ENCODE assay signal across 22 cellular contexts in genomic region chr1:185860316-185860715, GRCh38.
A peak's percentile ranks its signal among the peaks of the same experiment; 100 is the strongest.
DNase-seq lines count a peak whose midpoint lies in the region; ATAC-seq, FAIRE-seq and TF ChIP-seq lines count a peak whose summit lies in the region.
"Had no signal": no experiment of that assay in that cellular context is flagged by ENCODE, and none has a peak within 500 bp of the region (broad histone marks: within the 10 kb centered on the region; RNA-seq: fewer than 3 reads in every experiment).

No MANE protein-coding gene starts in this region.

- peaks cover 4% of the 10 kb centered on the region; the same call in 1 of the 2 replicates for H3K4me1 ChIP-seq in IMR-90 (ENCODE audit: control insufficient read depth, insufficient read depth, low read length)
- H3K4me1 ChIP-seq in astrocyte (ENCODE audit: insufficient read depth, low read length) = peaks cover 45% of the 10 kb centered on the region
- H3K4me1 ChIP-seq in PC-9 (replicated peaks; ENCODE audit: insufficient read depth) = peaks cover 7% of the 10 kb centered on the region; the same call in 1 of the 2 replicates
- H3K4me1 ChIP-seq: BE2C had no signal

- H3K27ac ChIP-seq in IMR-90 (ENCODE audit: insufficient read depth, low read length) (no peak overlapping the region), astrocyte (ENCODE audit: low read depth, low read length) (peak overlapping the region; percentile 64), PC-9 (no peak overlapping the region)
- H3K27ac ChIP-seq: KMS-11 had no signal

- TF ChIP-seq CTCF in IMR-90 (conservative IDR thresholded peaks at IDR 0.05; ENCODE audit: low read depth, low read length) (no peak), astrocyte (IDR thresholded peaks at IDR 0.05; ENCODE audit: insufficient read depth, low read depth, low read length) (no peak), PC-9 (conservative IDR thresholded peaks at IDR 0.05) (no peak)

- no peaks in the 10 kb centered on the region for H3F3A ChIP-seq in PC-9 (ENCODE audit: insufficient read depth, low read depth)

- H3K27ac Mint-ChIP-seq in astrocyte (ENCODE audit: unreplicated experiment) = no peak overlapping the region

- H3K56ac ChIP-seq in IMR-90 (ENCODE audit: extremely low read depth, insufficient read depth, low read length) = no peak overlapping the region

- H2AFZ ChIP-seq in IMR-90 (replicated peaks; ENCODE audit: low read length, poor library complexity) (no peak overlapping the region), astrocyte (ENCODE audit: low read depth, low read length) (no peak overlapping the region), PC-9 (no peak overlapping the region)

- H3K36me3 ChIP-seq in IMR-90 (ENCODE audit: control insufficient read depth, insufficient read depth, low read length) = no peaks in the 10 kb centered on the region
- H3K36me3 ChIP-seq in astrocyte (ENCODE audit: insufficient read depth, low read length) = no peaks in the 10 kb centered on the region
- H3K36me3 ChIP-seq in PC-9 (ENCODE audit: low read depth) = no peaks in the 10 kb centered on the region
- H3K36me3 ChIP-seq: BE2C had no signal

- H3K9me3 ChIP-seq in IMR-90 (ENCODE audit: control insufficient read depth, insufficient read depth, low read length) = no peaks in the 10 kb centered on the region
- no peaks in the 10 kb centered on the region for H3K9me3 ChIP-seq in astrocyte (ENCODE audit: insufficient read depth, low read depth, low read length)
- H3K9me3 ChIP-seq in PC-9 (ENCODE audit: insufficient read depth, low read depth) = no peaks in the 10 kb centered on the region; the same call in 1 of the 2 replicates
- H3K9me3 ChIP-seq: BE2C had no signal

- no peaks in the 10 kb centered on the region for H3K36me3 Mint-ChIP-seq in astrocyte (ENCODE audit: low read depth, unreplicated experiment)

- H3K4me1 Mint-ChIP-seq in astrocyte (ENCODE audit: low read depth, unreplicated experiment) = peaks cover 38% of the 10 kb centered on the region

- H3K4me3 ChIP-seq in IMR-90 (ENCODE audit: insufficient read depth, low read depth, low read length) (no peak overlapping the region), astrocyte (ENCODE audit: insufficient read depth, low read depth, low read length) (no peak overlapping the region), PC-9 (no peak overlapping the region)

- no peak for TF ChIP-seq POLR2A in IMR-90 (IDR thresholded peaks at IDR 0.05; ENCODE audit: low read depth, low read length)

- intact Hi-C loops in IMR-90 (cut with micrococcal nuclease) = no loop called here
- intact Hi-C loops in PC-9 (cut with micrococcal nuclease; ENCODE audit: unreplicated experiment) = no loop called here

- H2BK120ac ChIP-seq in IMR-90 (ENCODE audit: low read depth, low read length) = peak overlapping the region; percentile 6; the same call in 1 of the 2 replicates

- POLR2A ChIA-PET in IMR-90 (lab: Charles Lee; ENCODE audit: unreplicated experiment) = no interaction called here
- POLR2A ChIA-PET in PC-9 (lab: Charles Lee; ENCODE audit: unreplicated experiment) = interaction anchor here (0.6 kb wide), 1 partner anchor 990 kb away, joined by 3 read pairs; no protein-coding TSS in a partner anchor

- H3K4me2 ChIP-seq in IMR-90 (ENCODE audit: low read depth, low read length) (no peak overlapping the region), astrocyte (ENCODE audit: low read length) (no peak overlapping the region), PC-9 (no peak overlapping the region)
- H3K4me2 ChIP-seq: KMS-11 had no signal

- BruUV-seq in IMR-90 (replicated peaks; lab: Mats Ljungman, UMichigan) (no TSS peak), PC-9 (replicated peaks; lab: Mats Ljungman, UMichigan) (no TSS peak)

- no peak overlapping the region for H4K8ac ChIP-seq in IMR-90 (ENCODE audit: low read depth in 2 of 2, low read length in 2 of 2)

- H2AK5ac ChIP-seq in IMR-90 (ENCODE audit: low read depth, low read length) = no peak overlapping the region

- no peaks in the 10 kb centered on the region for H3K27me3 ChIP-seq in IMR-90 (ENCODE audit: control insufficient read depth, insufficient read depth, low read length)
- no peaks in the 10 kb centered on the region for H3K27me3 ChIP-seq in astrocyte (ENCODE audit: insufficient read depth, low read length)
- no peaks in the 10 kb centered on the region for H3K27me3 ChIP-seq in PC-9 (ENCODE audit: insufficient read depth, low read depth)
- H3K27me3 ChIP-seq: BE2C had no signal

- no peak overlapping the region for H3K4ac ChIP-seq in IMR-90 (ENCODE audit: low read depth, low read length)

- peaks cover 1% of the 10 kb centered on the region for H3K9me3 Mint-ChIP-seq in astrocyte (ENCODE audit: unreplicated experiment)

- DNase-seq in IMR-90 (peak; percentile 74), astrocyte (ENCODE audit: low read depth) (peak; percentile 50), fibroblast of peridontal ligament (ENCODE audit: extremely low read depth) (peak; percentile 33), smooth muscle cell of the brain vasculature (ENCODE audit: low read depth, low spot score) (peak; percentile 44), cortex of kidney (lab: John Stamatoyannopoulos, UW) (no peak), mucosa of gallbladder (ENCODE audit: low spot score) (no peak), PC-9 (no peak)
- DNase-seq: BE2C, NCI-H1417, NCI-H1694 treated with DMSO at 0.1 percent for 48 hours, NCI-H2081 treated with DMSO at 0.1 percent for 48 hours, NCI-H2171 treated with DMSO at 0.1 percent for 48 hours, NCI-H446, NCI-H526 had no signal

- no peak overlapping the region for H3K14ac ChIP-seq in IMR-90 (replicated peaks; ENCODE audit: low read depth, low read length)

- no peak overlapping the region for H4K5ac ChIP-seq in IMR-90 (ENCODE audit: low read depth, low read length)

- H3K23ac ChIP-seq in IMR-90 (ENCODE audit: low read depth, low read length) = no peak overlapping the region

- no peaks in the 10 kb centered on the region for H3K79me2 ChIP-seq in astrocyte (ENCODE audit: insufficient read depth, low read length)
- no peaks in the 10 kb centered on the region for H3K79me2 ChIP-seq in PC-9 (ENCODE audit: low read depth)

- H3K9me1 ChIP-seq in IMR-90 (ENCODE audit: insufficient read depth, low read length) = no peaks in the 10 kb centered on the region

- in situ Hi-C loops in IMR-90 (cut with MboI; ENCODE audit: low sequenced_read_pairs) = no loop called here

- no peak overlapping the region for H3K4me3 Mint-ChIP-seq in astrocyte (ENCODE audit: unreplicated experiment)

- dilution Hi-C loops in IMR-90 (cut with HindIII; ENCODE audit: low sequenced_read_pairs, unreplicated experiment) = no loop called here

- no CpG with 5 or more reads among the region's 1 CpG for WGBS in IMR-90 (ENCODE audit: extremely low coverage in 2 of 2, insufficient read length in 1 of 2), 2 experiments

- H3K9ac ChIP-seq in IMR-90 (ENCODE audit: low read depth, low read length) (no peak overlapping the region), astrocyte (ENCODE audit: low read length) (no peak overlapping the region)
- H3K9ac ChIP-seq: KMS-11 had no signal

- no peak overlapping the region for H2BK5ac ChIP-seq in IMR-90 (ENCODE audit: low read depth, low read length, poor library complexity, severe bottlenecking)

- no peak overlapping the region for H2AK9ac ChIP-seq in IMR-90 (replicated peaks; ENCODE audit: low read depth, low read length, poor library complexity)

- H4K20me1 ChIP-seq in IMR-90 (ENCODE audit: insufficient read depth, low read length) = no peaks in the 10 kb centered on the region
- H4K20me1 ChIP-seq in astrocyte (ENCODE audit: insufficient read depth, low read length) = no peaks in the 10 kb centered on the region
- H4K20me1 ChIP-seq in PC-9 (ENCODE audit: insufficient read depth) = no peaks in the 10 kb centered on the region

- no peak overlapping the region for H2BK20ac ChIP-seq in IMR-90 (ENCODE audit: low read depth, low read length)

- ATAC-seq in IMR-90 (ENCODE audit: low read depth) = peak; percentile 18; the same call in 1 of the 2 replicates
- no peak for ATAC-seq in HG03280 (IDR thresholded peaks at IDR 0.05; ENCODE audit: unreplicated experiment)
- ATAC-seq: HCT116, Right ventricle myocardium inferior had no signal

- TF ChIP-seq RAD21 in IMR-90 (IDR thresholded peaks at IDR 0.05; ENCODE audit: low read length) = no peak

- peaks cover 7% of the 10 kb centered on the region; the same call in 1 of the 2 replicates for H3K9me2 ChIP-seq in PC-9 (ENCODE audit: insufficient read depth)

- no peak overlapping the region for H3K18ac ChIP-seq in IMR-90 (ENCODE audit: low read depth, low read length)

- CTCF ChIA-PET in IMR-90 (lab: Yijun Ruan, JAX) = interaction anchor here (0.6 to 1.2 kb wide), 3 partner anchors 103 to 146 kb away, joined by 3 to 7 read pairs (median 3); no protein-coding TSS in a partner anchor
- CTCF ChIA-PET in PC-9 (lab: Charles Lee) = no interaction called here

- no peak overlapping the region for H4K91ac ChIP-seq in IMR-90 (ENCODE audit: insufficient read depth, low read depth, low read length)

- no peaks in the 10 kb centered on the region for H3K79me1 ChIP-seq in IMR-90 (ENCODE audit: low read depth in 1 of 2, low read length in 2 of 2)

- no peak for FAIRE-seq in astrocyte (lab: Jason Lieb, UNC)
- FAIRE-seq: GM12891, H1, HTR-8/SVneo, RCC 7860 had no signal

- no peak overlapping the region for H2BK15ac ChIP-seq in IMR-90 (ENCODE audit: low read depth, low read length)

- no peaks in the 10 kb centered on the region for H3K27me3 Mint-ChIP-seq in astrocyte (ENCODE audit: low read depth, unreplicated experiment)

TF ChIP-seq in IMR-90, 13 proteins besides CTCF, POLR2A, EP300 and RAD21:
- TF ChIP-seq ELK1 (IDR thresholded peaks at IDR 0.05; ENCODE audit: borderline replicate concordance, low read depth, low read length) = no peak
- no peak for TF ChIP-seq NFE2L2 (IDR thresholded peaks at IDR 0.05; ENCODE audit: low read depth, low read length)
- no peak for TF ChIP-seq MAZ (IDR thresholded peaks at IDR 0.05; ENCODE audit: borderline replicate concordance, low read depth, low read length)
- no peak for TF ChIP-seq BHLHE40 (IDR thresholded peaks at IDR 0.05; ENCODE audit: low read depth, low read length)
- TF ChIP-seq MXI1 (IDR thresholded peaks at IDR 0.05; ENCODE audit: borderline replicate concordance, low read depth, low read length) = no peak
- no peak for TF ChIP-seq SMC3 (IDR thresholded peaks at IDR 0.05; ENCODE audit: low read depth, low read length)
- no peak for TF ChIP-seq FOS (IDR thresholded peaks at IDR 0.05; ENCODE audit: low read depth, low read length)
- TF ChIP-seq MAFK (IDR thresholded peaks at IDR 0.05; ENCODE audit: low read depth, low read length) = no peak
- TF ChIP-seq RFX5 (IDR thresholded peaks at IDR 0.05; ENCODE audit: low read depth, low read length) = no peak

Comparison
In these comparisons a context has a peak if more than half of its experiments do, and no peak if none do; other contexts are left out.
1. DNase-seq: peak in IMR-90 (single experiment), astrocyte (single experiment), fibroblast of peridontal ligament (single experiment) and smooth muscle cell of the brain vasculature (single experiment); none in cortex of kidney (single experiment), mucosa of gallbladder (single experiment) and PC-9 (0 of 2).